8 cellular contexts compared by ENCODE assay signal in genomic region chr13:73765651-73766384, GRCh38.
DNase-seq lines count a peak whose midpoint lies in the region.

No MANE protein-coding gene starts in this region.

- H3K9me3 ChIP-seq in CD8-positive, alpha-beta memory T cell (ENCODE audit: low read length) = no peaks in the 10 kb centered on the region
- H3K9me3 ChIP-seq in GM23248 (ENCODE audit: low read depth) = no peaks in the 10 kb centered on the region

- no peaks in the 10 kb centered on the region for H3K79me2 ChIP-seq in GM23248 (ENCODE audit: insufficient read depth)

- in situ Hi-C loops in GM23248 (cut with MboI) = no loop called here

- peaks cover 8% of the 10 kb centered on the region for H3K36me3 ChIP-seq in CD8-positive, alpha-beta memory T cell (ENCODE audit: insufficient read depth, low read length)
- H3K36me3 ChIP-seq in GM23248 (ENCODE audit: low read depth) = no peaks in the 10 kb centered on the region

- no peaks in the 10 kb centered on the region for H3F3A ChIP-seq in GM23248 (ENCODE audit: insufficient read depth)

- H3K27ac ChIP-seq in CD8-positive, alpha-beta memory T cell (ENCODE audit: low read depth, low read length) = peak overlapping the region; percentile 7
- no peak overlapping the region for H3K27ac ChIP-seq in GM23248
- H3K27ac ChIP-seq in layer of hippocampus (ENCODE audit: low read depth, low read length) = peak overlapping the region; percentile 64

- H3K4me3 ChIP-seq in CD8-positive, alpha-beta memory T cell (ENCODE audit: low read length) = peak overlapping the region; percentile 48
- H3K4me3 ChIP-seq in GM23248 = no peak overlapping the region

- peak; percentile 66 to 92 (median 79) for DNase-seq in CD8-positive, alpha-beta memory T cell
- DNase-seq in GM23248 (peak; percentile 20), NCI-H1436 treated with DMSO at 0.1 percent for 48 hours (lab: John Stamatoyannopoulos, UW) (peak; percentile 80), germinal center (ENCODE audit: low spot score) (no peak)
- peak; percentile 62 for DNase-seq in activated CD4-positive, CD25-positive, alpha-beta regulatory T cell treated with anti-CD3 and anti-CD28 coated beads, Interleukin-2, amount 50 U/mL, for 72 hours
- peak; percentile 83 for DNase-seq in central memory CD4-positive, alpha-beta T cell
- DNase-seq in stimulated activated CD4-positive, alpha-beta T cell treated with anti-CD3 and anti-CD28 coated beads, Interleukin-15, amount 100 ng/mL, for 1 hour (ENCODE audit: low read depth in 1 of 2, low spot score in 1 of 2) = peak; percentile 32 to 53

- no peaks in the 10 kb centered on the region for H3K27me3 ChIP-seq in CD8-positive, alpha-beta memory T cell (ENCODE audit: insufficient read depth, low read length, poor library complexity, severe bottlenecking)
- H3K27me3 ChIP-seq in GM23248 (replicated peaks; ENCODE audit: insufficient read depth) (no peaks in the 10 kb centered on the region), layer of hippocampus (ENCODE audit: control insufficient read depth, insufficient read depth, low read length) (no peaks in the 10 kb centered on the region)

- H3K9me2 ChIP-seq in GM23248 (ENCODE audit: insufficient read depth) = no peaks in the 10 kb centered on the region

- no peaks in the 10 kb centered on the region for H4K20me1 ChIP-seq in GM23248 (ENCODE audit: insufficient read depth)

- no peaks in the 10 kb centered on the region for H3K27me3 Mint-ChIP-seq in CD8-positive, alpha-beta memory T cell

- peak overlapping the region; percentile 39; the same call in 1 of the 2 replicates for H2AFZ ChIP-seq in GM23248

- peak overlapping the region; percentile 74 to 89 (median 84) for H3K4me3 Mint-ChIP-seq in CD8-positive, alpha-beta memory T cell

- WGBS in GM23248 (ENCODE audit: low coverage in 1 of 2, low lambda C conversion rate in 2 of 2, missing lambda C conversion rate in 2 of 2), 2 experiments = 34 to 35% methylated on average over 12 of the region's 12 CpGs

- peaks cover 62% of the 10 kb centered on the region for H3K4me1 ChIP-seq in CD8-positive, alpha-beta memory T cell (ENCODE audit: insufficient read depth, low read length)
- peaks cover 10% of the 10 kb centered on the region; the same call in 1 of the 2 replicates for H3K4me1 ChIP-seq in GM23248 (ENCODE audit: insufficient read depth)

- CTCF ChIA-PET in CD8-positive, alpha-beta memory T cell (lab: Charles Lee) = interaction anchor here (0.8 to 4.3 kb wide), 9 partner anchors 9 to 1454 kb away, joined by 3 to 33 read pairs (median 4); no protein-coding TSS in a partner anchor

- H3K4me1 Mint-ChIP-seq in CD8-positive, alpha-beta memory T cell = peaks cover 74 to 91% (median 89%) of the 10 kb centered on the region in 3 donors

- peak overlapping the region; percentile 92 to 98 (median 96) for H3K27ac Mint-ChIP-seq in CD8-positive, alpha-beta memory T cell

- peak overlapping the region; percentile 38 for H3K4me2 ChIP-seq in GM23248 (ENCODE audit: unreplicated experiment)

- peaks cover 6 to 40% (median 18%) of the 10 kb centered on the region in 3 donors for H3K36me3 Mint-ChIP-seq in CD8-positive, alpha-beta memory T cell

- POLR2A ChIA-PET in CD8-positive, alpha-beta memory T cell (lab: Charles Lee) = interaction anchor here (0.9 to 1.4 kb wide), 4 partner anchors 9 to 521 kb away, joined by 3 to 7 read pairs (median 6); partner anchors contain the start of gene KLF12

- no peaks in the 10 kb centered on the region for H3K9me3 Mint-ChIP-seq in CD8-positive, alpha-beta memory T cell

- no peak overlapping the region for H3K9ac ChIP-seq in GM23248
